Comparison of ENCODE assay signal across 26 cellular contexts in genomic region chr7:78499966-78500365, GRCh38.
"Had no signal": no experiment of that assay in that cellular context is flagged by ENCODE, and none has a peak within 500 bp of the region (broad histone marks: within the 10 kb centered on the region; RNA-seq: fewer than 3 reads in every experiment).

No MANE protein-coding gene starts in this region.

- H3K36me3 ChIP-seq: ascending aorta, breast epithelium, right atrium auricular region, thoracic aorta, vagina had no signal

- H3K4me3 ChIP-seq: ascending aorta, breast epithelium, psoas muscle, right atrium auricular region, thoracic aorta, vagina had no signal

- H3K4me3 Mint-ChIP-seq: activated CD4-positive, alpha-beta T cell treated with anti-CD3 and anti-CD28 coated beads, Interleukin-2, amount 10 ng/mL, durations not matched to agents 24 days and 14 days; activated CD8-positive, alpha-beta memory T cell treated with anti-CD3 and anti-CD28 coated beads, Interleukin-2, amount 10 ng/mL, durations not matched to agents 7 days and 5 days; activated CD8-positive, alpha-beta T cell treated with anti-CD3 and anti-CD28 coated beads for 36 hours; activated naive CD4-positive, alpha-beta T cell treated with anti-CD3 and anti-CD28 coated beads, Interleukin-2, amount 50 U/mL, for 24 hours; activated T-helper 1 cell treated with anti-CD3 and anti-CD28 coated beads, Interleukin-12 subunit alpha, Interleukin-12 subunit beta, Interleukin-2, Interleukin-4 antibody, amounts not matched to agents 30 ng/mL and 10 ng/mL and 1 ng/mL, durations not matched to agents 14 hours and 24 hours and 36 hours; natural killer cell; T-helper 2 cell treated with Interferon-gamma antibody and Interleukin-4, amounts not matched to agents 5 μg/mL and 100 μg/mL, for 36 hours; type B pancreatic cell had no signal

- H3K36me3 Mint-ChIP-seq: activated CD8-positive, alpha-beta memory T cell treated with anti-CD3 and anti-CD28 coated beads, Interleukin-2, amount 10 ng/mL, durations not matched to agents 7 days and 5 days; activated naive CD4-positive, alpha-beta T cell treated with anti-CD3 and anti-CD28 coated beads, Interleukin-2, amount 50 U/mL, for 24 hours; natural killer cell; type B pancreatic cell had no signal

- H3K9me3 Mint-ChIP-seq: activated CD4-positive, alpha-beta T cell treated with anti-CD3 and anti-CD28 coated beads, Interleukin-2, amount 10 ng/mL, durations not matched to agents 24 days and 14 days; activated naive CD4-positive, alpha-beta T cell treated with anti-CD3 and anti-CD28 coated beads, Interleukin-2, amount 50 U/mL, for 24 hours; activated T-helper 1 cell treated with anti-CD3 and anti-CD28 coated beads, Interleukin-12 subunit alpha, Interleukin-12 subunit beta, Interleukin-2, Interleukin-4 antibody, amounts not matched to agents 30 ng/mL and 10 ng/mL and 1 ng/mL, durations not matched to agents 14 hours and 24 hours and 36 hours; T-helper 2 cell treated with Interferon-gamma antibody and Interleukin-4, amounts not matched to agents 5 μg/mL and 100 μg/mL, for 36 hours had no signal

- H3K27me3 ChIP-seq: ascending aorta, breast epithelium, right atrium auricular region, vagina had no signal

- ATAC-seq: activated CD4-positive, CD25-positive, alpha-beta regulatory T cell treated with anti-CD3 and anti-CD28 coated beads, Interleukin-2, amount 50 U/mL, for 24 hours; activated CD8-positive, alpha-beta memory T cell treated with anti-CD3 and anti-CD28 coated beads, Interleukin-2, amount 10 ng/mL, durations not matched to agents 7 days and 5 days; activated CD8-positive, alpha-beta T cell treated with anti-CD3 and anti-CD28 coated beads for 36 hours; left cardiac atrium; natural killer cell; psoas muscle had no signal

- H3K9me3 ChIP-seq: ascending aorta, breast epithelium, psoas muscle, right atrium auricular region, thoracic aorta, vagina had no signal

- H3K27me3 Mint-ChIP-seq: activated CD4-positive, alpha-beta T cell treated with anti-CD3 and anti-CD28 coated beads, Interleukin-2, amount 10 ng/mL, durations not matched to agents 24 days and 14 days; activated CD8-positive, alpha-beta memory T cell treated with anti-CD3 and anti-CD28 coated beads, Interleukin-2, amount 10 ng/mL, durations not matched to agents 7 days and 5 days; activated CD8-positive, alpha-beta T cell treated with anti-CD3 and anti-CD28 coated beads for 36 hours; activated naive CD4-positive, alpha-beta T cell treated with anti-CD3 and anti-CD28 coated beads, Interleukin-2, amount 50 U/mL, for 24 hours had no signal

- H3K4me1 Mint-ChIP-seq: activated CD4-positive, alpha-beta T cell treated with anti-CD3 and anti-CD28 coated beads, Interleukin-2, amount 10 ng/mL, durations not matched to agents 24 days and 14 days; activated CD8-positive, alpha-beta memory T cell treated with anti-CD3 and anti-CD28 coated beads, Interleukin-2, amount 10 ng/mL, durations not matched to agents 7 days and 5 days; activated naive CD4-positive, alpha-beta T cell treated with anti-CD3 and anti-CD28 coated beads, Interleukin-2, amount 50 U/mL, for 24 hours; natural killer cell had no signal

- H3K27ac Mint-ChIP-seq: activated CD4-positive, alpha-beta T cell treated with anti-CD3 and anti-CD28 coated beads, Interleukin-2, amount 10 ng/mL, durations not matched to agents 24 days and 14 days; activated CD8-positive, alpha-beta memory T cell treated with anti-CD3 and anti-CD28 coated beads, Interleukin-2, amount 10 ng/mL, durations not matched to agents 7 days and 5 days; activated CD8-positive, alpha-beta T cell treated with anti-CD3 and anti-CD28 coated beads for 36 hours; activated naive CD4-positive, alpha-beta T cell treated with anti-CD3 and anti-CD28 coated beads, Interleukin-2, amount 50 U/mL, for 24 hours; activated T-helper 1 cell treated with anti-CD3 and anti-CD28 coated beads, Interleukin-12 subunit alpha, Interleukin-12 subunit beta, Interleukin-2, Interleukin-4 antibody, amounts not matched to agents 30 ng/mL and 10 ng/mL and 1 ng/mL, durations not matched to agents 14 hours and 24 hours and 36 hours; natural killer cell; T-helper 2 cell treated with Interferon-gamma antibody and Interleukin-4, amounts not matched to agents 5 μg/mL and 100 μg/mL, for 36 hours; type B pancreatic cell had no signal

- H3K4me1 ChIP-seq: ascending aorta, breast epithelium, psoas muscle, right atrium auricular region, vagina had no signal

- H3K27ac ChIP-seq: ascending aorta, breast epithelium, psoas muscle, right atrium auricular region, thoracic aorta, vagina, VCaP had no signal

- DNase-seq: activated CD4-positive, alpha-beta T cell treated with anti-CD3 and anti-CD28 coated beads, Interleukin-2, amount 10 ng/mL, durations not matched to agents 24 days and 14 days; activated CD8-positive, alpha-beta memory T cell treated with anti-CD3 and anti-CD28 coated beads, Interleukin-2, amount 10 ng/mL, durations not matched to agents 7 days and 5 days; activated CD8-positive, alpha-beta T cell treated with anti-CD3 and anti-CD28 coated beads for 36 hours; activated gamma-delta T cell; activated T-cell treated with anti-CD3 and anti-CD28 coated beads for 4 hours; cerebellar nuclear complex; glutamatergic neuron; hypothalamus; islet precursor cell; left cardiac atrium; midbrain; natural killer cell; psoas muscle; stimulated activated CD4-positive, alpha-beta T cell treated with anti-CD3 and anti-CD28 coated beads, Interleukin-4, amount 100 ng/mL, for 24 hours; stimulated activated naive CD4-positive, alpha-beta T cell treated with Interleukin-2 at 50 U/mL for 16 hours had no signal
